Comparison of ENCODE assay signal across 16 cellular contexts in genomic region chr11:76825726-76826396, GRCh38. TPM values are rescaled to one million over a fixed set of nuclear protein-coding genes. Genes with fewer than 3 reads are reported as not detected.
DNase-seq lines count a peak whose midpoint lies in the region; ATAC-seq and TF ChIP-seq lines count a peak whose summit lies in the region.
"Had no signal": no experiment of that assay in that cellular context is flagged by ENCODE, and none has a peak within 500 bp of the region (broad histone marks: within the 10 kb centered on the region; RNA-seq: fewer than 3 reads in every experiment).

No MANE protein-coding gene starts in this region.

- H3K27ac ChIP-seq in right atrium auricular region (peak overlapping the region in 1 of 2 donors; percentile 10), RWPE2 (ENCODE audit: poor library complexity, severe bottlenecking) (peak overlapping the region; percentile 98), upper lobe of right lung (peak overlapping the region; percentile 81)
- H3K27ac ChIP-seq: dorsolateral prefrontal cortex had no signal

- TF ChIP-seq POLR2A in erythroblast (IDR thresholded peaks at IDR 0.05; ENCODE audit: low read length): no peak

- no peak for TF ChIP-seq CTCF in right atrium auricular region (IDR thresholded peaks at IDR 0.05)
- TF ChIP-seq CTCF in RWPE2 (IDR thresholded peaks at IDR 0.05; ENCODE audit: poor library complexity, severe bottlenecking): no peak
- no peak for TF ChIP-seq CTCF in upper lobe of right lung (IDR thresholded peaks at IDR 0.05)

- no peak overlapping the region for H3K27ac Mint-ChIP-seq in T-helper 2 cell treated with Interferon-gamma antibody and Interleukin-4, amounts not matched to agents 5 μg/mL and 100 μg/mL, for 36 hours
- H3K27ac Mint-ChIP-seq: activated CD4-positive, alpha-beta T cell treated with anti-CD3 and anti-CD28 coated beads for 36 hours; brain; stimulated activated naive B cell treated with anti-CD40 and anti-IgM and Interleukin-4, amounts not matched to agents 10 μg/mL and 1 μg/mL and 100 μg/mL, for 72 hours had no signal

- no peak overlapping the region for H3K4me3 Mint-ChIP-seq in T-helper 2 cell treated with Interferon-gamma antibody and Interleukin-4, amounts not matched to agents 5 μg/mL and 100 μg/mL, for 36 hours
- H3K4me3 Mint-ChIP-seq: activated CD4-positive, alpha-beta T cell treated with anti-CD3 and anti-CD28 coated beads for 36 hours; activated naive CD4-positive, alpha-beta T cell treated with anti-CD3 and anti-CD28 coated beads, Interleukin-2, amount 10 ng/mL, durations not matched to agents 7 days and 5 days; brain; stimulated activated naive B cell treated with anti-CD40 and anti-IgM and Interleukin-4, amounts not matched to agents 10 μg/mL and 1 μg/mL and 100 μg/mL, for 72 hours had no signal

- peak; percentile 16 for ATAC-seq in Right ventricle myocardium inferior
- no peak for ATAC-seq in RWPE2 (ENCODE audit: low read depth)
- ATAC-seq in upper lobe of right lung: peak; percentile 10
- ATAC-seq: activated CD4-positive, alpha-beta T cell treated with anti-CD3 and anti-CD28 coated beads for 36 hours; stimulated activated naive B cell treated with anti-CD40 and anti-IgM and Interleukin-4, amounts not matched to agents 10 μg/mL and 1 μg/mL and 100 μg/mL, for 72 hours had no signal

- no peak overlapping the region for H3K4me3 ChIP-seq in right atrium auricular region
- no peak overlapping the region for H3K4me3 ChIP-seq in RWPE2 (ENCODE audit: severe bottlenecking)
- no peak overlapping the region for H3K4me3 ChIP-seq in upper lobe of right lung
- H3K4me3 ChIP-seq: dorsolateral prefrontal cortex, spleen had no signal

- H3K36me3 ChIP-seq in right atrium auricular region (no peaks in the 10 kb centered on the region), RWPE2 (ENCODE audit: low read depth) (no peaks in the 10 kb centered on the region), upper lobe of right lung (no peaks in the 10 kb centered on the region)
- H3K36me3 ChIP-seq: spleen had no signal

- H3K27me3 ChIP-seq in right atrium auricular region (no peaks in the 10 kb centered on the region), RWPE2 (ENCODE audit: insufficient read depth, poor library complexity, severe bottlenecking) (no peaks in the 10 kb centered on the region), upper lobe of right lung (no peaks in the 10 kb centered on the region)
- H3K27me3 ChIP-seq: dorsolateral prefrontal cortex, spleen had no signal

- H3K9me3 Mint-ChIP-seq in T-helper 2 cell treated with Interferon-gamma antibody and Interleukin-4, amounts not matched to agents 5 μg/mL and 100 μg/mL, for 36 hours: peaks cover 10% of the 10 kb centered on the region
- H3K9me3 Mint-ChIP-seq: stimulated activated naive B cell treated with anti-CD40 and anti-IgM and Interleukin-4, amounts not matched to agents 10 μg/mL and 1 μg/mL and 100 μg/mL, for 72 hours had no signal

- H3K9me3 ChIP-seq in right atrium auricular region (no peaks in the 10 kb centered on the region), RWPE2 (ENCODE audit: severe bottlenecking) (no peaks in the 10 kb centered on the region), upper lobe of right lung (no peaks in the 10 kb centered on the region)
- H3K9me3 ChIP-seq: spleen had no signal

- H3K27me3 Mint-ChIP-seq in T-helper 2 cell treated with Interferon-gamma antibody and Interleukin-4, amounts not matched to agents 5 μg/mL and 100 μg/mL, for 36 hours (ENCODE audit: low read depth): peaks cover 2% of the 10 kb centered on the region

- H3K4me1 ChIP-seq in right atrium auricular region (peaks cover 0 to 9% of the 10 kb centered on the region in 2 donors), RWPE2 (ENCODE audit: insufficient read depth, poor library complexity, severe bottlenecking) (peaks cover 36% of the 10 kb centered on the region), upper lobe of right lung (peaks cover 30% of the 10 kb centered on the region)

- H3K4me1 Mint-ChIP-seq in T-helper 2 cell treated with Interferon-gamma antibody and Interleukin-4, amounts not matched to agents 5 μg/mL and 100 μg/mL, for 36 hours (ENCODE audit: low read depth): peaks cover 23% of the 10 kb centered on the region

- no peaks in the 10 kb centered on the region for H3K36me3 Mint-ChIP-seq in T-helper 2 cell treated with Interferon-gamma antibody and Interleukin-4, amounts not matched to agents 5 μg/mL and 100 μg/mL, for 36 hours (ENCODE audit: low read depth)
- H3K36me3 Mint-ChIP-seq: brain; stimulated activated naive B cell treated with anti-CD40 and anti-IgM and Interleukin-4, amounts not matched to agents 10 μg/mL and 1 μg/mL and 100 μg/mL, for 72 hours had no signal

- intact Hi-C loops in Right ventricle myocardium inferior (cut with DNase I): no loop called here
- intact Hi-C loops in upper lobe of right lung (cut with DNase I): no loop called here
- intact Hi-C loops in posterior cingulate gyrus (cut with DNase I): no loop called here

- DNase-seq in Right ventricle myocardium inferior (ENCODE audit: missing footprints) (no peak), right atrium auricular region (ENCODE audit: low spot score) (no peak), RWPE2 (ENCODE audit: low spot score) (no peak), erythroblast (lab: John Stamatoyannopoulos, UW) (peak; percentile 22 to 47), upper lobe of right lung (no peak), NK-92 (lab: John Stamatoyannopoulos, UW; ENCODE audit: unreplicated experiment) (no peak), posterior cingulate gyrus (no peak)
- DNase-seq in T-helper 2 cell treated with Interferon-gamma antibody and Interleukin-4, amounts not matched to agents 5 μg/mL and 100 μg/mL, for 36 hours (ENCODE audit: low spot score): no peak
- DNase-seq: activated CD4-positive, alpha-beta T cell treated with anti-CD3 and anti-CD28 coated beads for 36 hours; activated naive CD4-positive, alpha-beta T cell treated with anti-CD3 and anti-CD28 coated beads, Interleukin-2, amount 10 ng/mL, durations not matched to agents 7 days and 5 days; dorsolateral prefrontal cortex; hippocampal formation; NCI-H1105; spleen; stimulated activated naive B cell treated with anti-CD40 and anti-IgM and Interleukin-4, amounts not matched to agents 10 μg/mL and 1 μg/mL and 100 μg/mL, for 72 hours had no signal

RNA-seq across cellular contexts. Expression of gene ACER3, which starts 34.9 kb away (rescaled TPM):
- total RNA-seq in Right ventricle myocardium inferior: 9.9 TPM
- total RNA-seq in right atrium auricular region: 10 to 100 TPM in 1 of 2 donors, 1 to 10 TPM in 1; 6.4 to 11.3 TPM
- total RNA-seq in upper lobe of right lung: 42.2 TPM

RNA-seq across cellular contexts. Expression of gene TSKU, which starts 42.7 kb away (rescaled TPM):
- 16.2 TPM for total RNA-seq in Right ventricle myocardium inferior
- total RNA-seq in right atrium auricular region: 10 to 100 TPM; 18.7 to 46.6 TPM
- 18.1 TPM for total RNA-seq in upper lobe of right lung

Comparison
In these comparisons a context has a peak if more than half of its experiments do, and no peak if none do; other contexts are left out.
1. DNase-seq: peak in erythroblast (2 of 2); none in Right ventricle myocardium inferior (single experiment), right atrium auricular region (single experiment), RWPE2 (single experiment), upper lobe of right lung (single experiment), NK-92 (single experiment), posterior cingulate gyrus (0 of 10) and T-helper 2 cell treated with Interferon-gamma antibody and Interleukin-4, amounts not matched to agents 5 μg/mL and 100 μg/mL, for 36 hours (single experiment).